ENCODE assay signal across 8 cellular contexts in the genomic region with DNA sequence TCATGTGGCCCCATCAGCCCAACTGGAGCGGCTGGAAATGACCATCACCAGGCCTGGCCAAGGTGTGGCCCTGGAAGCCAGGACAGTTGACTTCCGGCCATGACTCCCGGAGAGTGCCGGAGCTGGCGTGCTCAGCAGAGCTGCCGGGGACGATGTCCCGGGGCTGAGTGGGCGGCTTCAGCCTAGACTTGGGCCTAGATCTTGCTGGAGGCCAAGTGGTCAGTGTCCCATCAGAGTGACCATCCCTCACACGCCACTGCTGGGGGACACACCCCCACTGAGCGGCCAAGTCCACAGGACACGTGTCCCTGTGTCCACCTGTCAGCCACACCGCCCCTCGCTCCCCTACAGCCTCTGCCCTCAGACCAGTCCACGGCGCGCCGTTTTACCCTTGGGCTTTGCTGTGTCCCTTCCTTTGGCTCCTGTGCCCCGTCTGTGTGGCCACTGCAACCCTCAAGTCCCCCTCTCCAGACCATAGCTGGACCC. TPM values are rescaled to one million over a fixed set of nuclear protein-coding genes. Genes with fewer than 3 reads are reported as not detected.
A peak's percentile ranks its signal among the peaks of the same experiment; 100 is the strongest.
DNase-seq lines count a peak whose midpoint lies in the region; ATAC-seq, FAIRE-seq and TF ChIP-seq lines count a peak whose summit lies in the region.

No MANE protein-coding gene starts in this region.

- no peak for ATAC-seq in GM23338
- no peak for ATAC-seq in activated naive CD8-positive, alpha-beta T cell treated with anti-CD3 and anti-CD28 coated beads, Interleukin-2, amount 50 U/mL, for 24 hours

- TF ChIP-seq CTCF in GM23338 (conservative IDR thresholded peaks at IDR 0.05; ENCODE audit: low read depth in 2 of 2) (no peak), left ventricle myocardium inferior (IDR thresholded peaks at IDR 0.05; ENCODE audit: borderline replicate concordance) (no peak), D721Med (IDR thresholded peaks at IDR 0.05; ENCODE audit: insufficient read depth, missing control alignments) (no peak)

- no peaks in the 10 kb centered on the region; the same call in 1 of the 2 replicates for H4K20me1 ChIP-seq in GM23338 (replicated peaks; ENCODE audit: insufficient read depth)

- peaks cover 13% of the 10 kb centered on the region for H3K36me3 Mint-ChIP-seq in GM23338 (ENCODE audit: low read depth)
- peaks cover 2% of the 10 kb centered on the region for H3K36me3 Mint-ChIP-seq in activated naive CD8-positive, alpha-beta T cell treated with anti-CD3 and anti-CD28 coated beads, Interleukin-2, amount 50 U/mL, for 24 hours (ENCODE audit: low read depth)

- peak overlapping the region; percentile 81 for H3K9ac ChIP-seq in skeletal muscle satellite cell (ENCODE audit: low read depth, low read length)

- peaks cover 10% of the 10 kb centered on the region for H3K4me1 Mint-ChIP-seq in GM23338
- H3K4me1 Mint-ChIP-seq in activated naive CD8-positive, alpha-beta T cell treated with anti-CD3 and anti-CD28 coated beads, Interleukin-2, amount 50 U/mL, for 24 hours = peaks cover 20% of the 10 kb centered on the region

- peaks cover 12% of the 10 kb centered on the region; the same call in 1 of the 2 replicates for H3K4me1 ChIP-seq in GM23338 (ENCODE audit: insufficient read depth)
- peaks cover 59% of the 10 kb centered on the region for H3K4me1 ChIP-seq in left ventricle myocardium inferior
- H3K4me1 ChIP-seq in skeletal muscle satellite cell (ENCODE audit: control insufficient read depth, insufficient read depth, low read length) = peaks cover 49% of the 10 kb centered on the region

- peaks cover 12% of the 10 kb centered on the region for H3F3A ChIP-seq in GM23338 (replicated peaks; ENCODE audit: low read depth)

- H3K36me3 ChIP-seq in GM23338 (ENCODE audit: insufficient read depth) (no peaks in the 10 kb centered on the region), left ventricle myocardium inferior (peaks cover 4% of the 10 kb centered on the region), skeletal muscle satellite cell (ENCODE audit: insufficient read depth, low read length) (peaks cover 12% of the 10 kb centered on the region)

- H3K79me2 ChIP-seq in GM23338 (replicated peaks; ENCODE audit: insufficient read depth) = peaks cover 19% of the 10 kb centered on the region

- H2AFZ ChIP-seq in GM23338 = no peak overlapping the region

- H3K9me3 Mint-ChIP-seq in GM23338 = no peaks in the 10 kb centered on the region; the same call in 1 of the 3 replicates
- H3K9me3 Mint-ChIP-seq in activated naive CD8-positive, alpha-beta T cell treated with anti-CD3 and anti-CD28 coated beads, Interleukin-2, amount 50 U/mL, for 24 hours = no peaks in the 10 kb centered on the region

- no peak overlapping the region for H3K27ac ChIP-seq in GM23338 (ENCODE audit: low read depth)
- H3K27ac ChIP-seq in left ventricle myocardium inferior (replicated peaks) = peak overlapping the region; percentile 99

- DNase-seq in GM23338 (ENCODE audit: low spot score) (no peak), left ventricle myocardium inferior (no peak), D721Med (ENCODE audit: insufficient read length, low spot score) (no peak), NCI-H2227 treated with DMSO at 0.1 percent for 48 hours (lab: John Stamatoyannopoulos, UW) (no peak), RCC 7860 (ENCODE audit: low spot score) (no peak)
- DNase-seq in activated naive CD8-positive, alpha-beta T cell treated with anti-CD3 and anti-CD28 coated beads, Interleukin-2, amount 50 U/mL, for 24 hours = no peak
- DNase-seq in activated CD4-positive, CD25-positive, alpha-beta regulatory T cell treated with anti-CD3 and anti-CD28 coated beads, Interleukin-2, amount 50 U/mL, for 72 hours = no peak

- FAIRE-seq in D721Med (lab: Jason Lieb, UNC) (no peak), RCC 7860 (lab: Jason Lieb, UNC) (no peak)

- no peaks in the 10 kb centered on the region for H3K9me3 ChIP-seq in left ventricle myocardium inferior (replicated peaks)
- no peaks in the 10 kb centered on the region for H3K9me3 ChIP-seq in skeletal muscle satellite cell (replicated peaks; ENCODE audit: low read length)

- no peaks in the 10 kb centered on the region for H3K27me3 ChIP-seq in GM23338 (ENCODE audit: insufficient read depth)
- H3K27me3 ChIP-seq in left ventricle myocardium inferior (ENCODE audit: low read depth) = no peaks in the 10 kb centered on the region
- H3K27me3 ChIP-seq in skeletal muscle satellite cell (ENCODE audit: control insufficient read depth, insufficient read depth, low read length) = no peaks in the 10 kb centered on the region

- no peak overlapping the region for H3K4me3 Mint-ChIP-seq in GM23338
- peak overlapping the region; percentile 32 for H3K4me3 Mint-ChIP-seq in activated naive CD8-positive, alpha-beta T cell treated with anti-CD3 and anti-CD28 coated beads, Interleukin-2, amount 50 U/mL, for 24 hours

- H3K4me2 ChIP-seq in GM23338 = peak overlapping the region; percentile 79; the same call in 1 of the 2 replicates
- peak overlapping the region; percentile 92 for H3K4me2 ChIP-seq in skeletal muscle satellite cell (ENCODE audit: low read length)

- no peaks in the 10 kb centered on the region for H3K9me2 ChIP-seq in GM23338 (ENCODE audit: insufficient read depth)

- H3K27me3 Mint-ChIP-seq in GM23338 (ENCODE audit: insufficient read depth, low read depth, poor library complexity) = peaks cover 13% of the 10 kb centered on the region
- no peaks in the 10 kb centered on the region for H3K27me3 Mint-ChIP-seq in activated naive CD8-positive, alpha-beta T cell treated with anti-CD3 and anti-CD28 coated beads, Interleukin-2, amount 50 U/mL, for 24 hours

- no peak overlapping the region for H3K4me3 ChIP-seq in GM23338
- H3K4me3 ChIP-seq in left ventricle myocardium inferior = peak overlapping the region; percentile 79
- H3K4me3 ChIP-seq in skeletal muscle satellite cell (ENCODE audit: low read length) = peak overlapping the region; percentile 71

- intact Hi-C loops in left ventricle myocardium inferior (cut with micrococcal nuclease) = no loop called here

- no peak overlapping the region for H3K27ac Mint-ChIP-seq in GM23338
- no peak overlapping the region for H3K27ac Mint-ChIP-seq in activated naive CD8-positive, alpha-beta T cell treated with anti-CD3 and anti-CD28 coated beads, Interleukin-2, amount 50 U/mL, for 24 hours

TF ChIP-seq in GM23338, 12 proteins besides CTCF, POLR2A, EP300 and RAD21 (continues in another document):
- TF ChIP-seq EZH2phosphoT487 (IDR thresholded peaks at IDR 0.05; ENCODE audit: unreplicated experiment) (no peak), STAT1 (IDR thresholded peaks at IDR 0.05; ENCODE audit: unreplicated experiment) (no peak), JUNB (IDR thresholded peaks at IDR 0.05; ENCODE audit: unreplicated experiment) (no peak), EZH2 (IDR thresholded peaks at IDR 0.05; ENCODE audit: low read depth, unreplicated experiment) (no peak)

RNA-seq across cellular contexts. Expression of a gene that starts 4.0 kb away (rescaled TPM):
- 54.3 and 79.1 TPM in 2 replicates for total RNA-seq in GM23338 (2014; rRNA removed; shearing (Covaris generic))
- polyA plus RNA-seq in GM23338 (2016; fragmentation: Nextera tagmentation; extraction: Ambion mirVana) = 167 and 173 TPM in 2 replicates
- total RNA-seq in left ventricle myocardium inferior = 37.0 TPM
- 14.2 and 22.3 TPM in 2 replicates for total RNA-seq in skeletal muscle satellite cell (2012; rRNA removed)

RNA-seq across cellular contexts. Expression of a gene that starts 37.6 kb away (rescaled TPM):
- total RNA-seq in GM23338 (2014; rRNA removed; shearing (Covaris generic)) = 62.8 and 66.8 TPM in 2 replicates
- polyA plus RNA-seq in GM23338 (2016; fragmentation: Nextera tagmentation; extraction: Ambion mirVana) = 9.3 and 10.4 TPM in 2 replicates
- 37.9 TPM for total RNA-seq in left ventricle myocardium inferior
- total RNA-seq in skeletal muscle satellite cell (2012; rRNA removed) = 16.7 and 24.0 TPM in 2 replicates
